Comparison of ENCODE assay signal across 26 cellular contexts in genomic region chrX:112827292-112827903, GRCh38.
"Had no signal": no experiment of that assay in that cellular context is flagged by ENCODE, and none has a peak within 500 bp of the region (broad histone marks: within the 10 kb centered on the region; RNA-seq: fewer than 3 reads in every experiment).

No MANE protein-coding gene starts in this region.

- H3K4me3 Mint-ChIP-seq: activated B cell treated with CpG ODN at 0.5 μM for 24 hours; activated CD4-positive, alpha-beta memory T cell treated with anti-CD3 and anti-CD28 coated beads for 36 hours; activated CD4-positive, alpha-beta T cell treated with anti-CD3 and anti-CD28 coated beads, Interleukin-2, amount 10 ng/mL, durations not matched to agents 7 days and 5 days; activated naive CD8-positive, alpha-beta T cell treated with anti-CD3 and anti-CD28 coated beads, Interleukin-2, amount 10 ng/mL, durations not matched to agents 7 days and 5 days; activated T-cell treated with anti-CD3 and anti-CD28 coated beads, Interleukin-2, amount 50 U/mL, for 72 hours; T-cell had no signal

- H3K9me3 ChIP-seq: adrenal gland, MG63 had no signal

- H3K27me3 Mint-ChIP-seq: activated B cell treated with CpG ODN at 0.5 μM for 24 hours; activated CD4-positive, alpha-beta memory T cell treated with anti-CD3 and anti-CD28 coated beads for 36 hours; activated CD4-positive, alpha-beta T cell treated with anti-CD3 and anti-CD28 coated beads, Interleukin-2, amount 10 ng/mL, durations not matched to agents 7 days and 5 days; activated naive CD8-positive, alpha-beta T cell treated with anti-CD3 and anti-CD28 coated beads, Interleukin-2, amount 10 ng/mL, durations not matched to agents 7 days and 5 days had no signal

- FAIRE-seq: bronchial epithelial cell, RCC 7860, TTC549 had no signal

- H3K9me3 Mint-ChIP-seq: activated B cell treated with CpG ODN at 0.5 μM for 24 hours; activated CD4-positive, alpha-beta memory T cell treated with anti-CD3 and anti-CD28 coated beads for 36 hours; activated CD4-positive, alpha-beta T cell treated with anti-CD3 and anti-CD28 coated beads, Interleukin-2, amount 10 ng/mL, durations not matched to agents 7 days and 5 days; activated naive CD8-positive, alpha-beta T cell treated with anti-CD3 and anti-CD28 coated beads, Interleukin-2, amount 10 ng/mL, durations not matched to agents 7 days and 5 days; activated T-cell treated with anti-CD3 and anti-CD28 coated beads, Interleukin-2, amount 50 U/mL, for 72 hours; activated T-helper 2 cell treated with anti-CD3 and anti-CD28 coated beads, Interferon-gamma antibody, Interleukin-2, Interleukin-4, amounts not matched to agents 10 μg/mL and 5 μg/mL and 100 μg/mL, durations not matched to agents 14 hours and 24 hours and 36 hours; T-cell had no signal

- DNase-seq: activated B cell treated with CpG ODN at 0.5 μM for 24 hours; activated CD4-positive, alpha-beta memory T cell treated with anti-CD3 and anti-CD28 coated beads for 36 hours; activated CD4-positive, alpha-beta T cell treated with anti-CD3 and anti-CD28 coated beads, Interleukin-2, amount 10 ng/mL, durations not matched to agents 7 days and 5 days; activated gamma-delta T cell treated with Interleukin-2 at 50 U/mL for 16 hours; activated naive CD4-positive, alpha-beta T cell treated with anti-CD3 and anti-CD28 coated beads, Interleukin-2, amount 50 U/mL, for 16 hours; activated naive CD8-positive, alpha-beta T cell treated with anti-CD3 and anti-CD28 coated beads, Interleukin-2, amount 10 ng/mL, durations not matched to agents 7 days and 5 days; activated T-cell treated with anti-CD3 and anti-CD28 coated beads, Interleukin-2, amount 50 U/mL, for 72 hours; adrenal gland; anterior cingulate cortex; central memory CD4-positive, alpha-beta T cell; MG63; MV-4-11; NCI-H1092 treated with DMSO at 0.1 percent for 48 hours; NCI-H1417 treated with DMSO at 0.1 percent for 48 hours; NCI-H187; NCI-H2081; NCI-H524; PC-3; SHP77; T-cell; T-helper 2 cell; T1000 had no signal

- H3K27ac ChIP-seq: adrenal gland had no signal

- H3K36me3 ChIP-seq: adrenal gland, MG63 had no signal

- H3K27me3 ChIP-seq: MG63 had no signal

- ATAC-seq: activated T-cell treated with anti-CD3 and anti-CD28 coated beads, Interleukin-2, amount 50 U/mL, for 72 hours; PC-3; T-cell had no signal

- H3K4me1 ChIP-seq: adrenal gland had no signal

- H3K4me1 Mint-ChIP-seq: activated B cell treated with CpG ODN at 0.5 μM for 24 hours; activated CD4-positive, alpha-beta T cell treated with anti-CD3 and anti-CD28 coated beads, Interleukin-2, amount 10 ng/mL, durations not matched to agents 7 days and 5 days; activated naive CD8-positive, alpha-beta T cell treated with anti-CD3 and anti-CD28 coated beads, Interleukin-2, amount 10 ng/mL, durations not matched to agents 7 days and 5 days; T-cell had no signal

- H3K4me3 ChIP-seq: adrenal gland, MG63 had no signal

- H3K36me3 Mint-ChIP-seq: activated CD4-positive, alpha-beta memory T cell treated with anti-CD3 and anti-CD28 coated beads for 36 hours; activated naive CD8-positive, alpha-beta T cell treated with anti-CD3 and anti-CD28 coated beads, Interleukin-2, amount 10 ng/mL, durations not matched to agents 7 days and 5 days had no signal

- H3K27ac Mint-ChIP-seq: activated B cell treated with CpG ODN at 0.5 μM for 24 hours; activated CD4-positive, alpha-beta memory T cell treated with anti-CD3 and anti-CD28 coated beads for 36 hours; activated CD4-positive, alpha-beta T cell treated with anti-CD3 and anti-CD28 coated beads, Interleukin-2, amount 10 ng/mL, durations not matched to agents 7 days and 5 days; activated naive CD8-positive, alpha-beta T cell treated with anti-CD3 and anti-CD28 coated beads, Interleukin-2, amount 10 ng/mL, durations not matched to agents 7 days and 5 days; activated T-cell treated with anti-CD3 and anti-CD28 coated beads, Interleukin-2, amount 50 U/mL, for 72 hours; activated T-helper 2 cell treated with anti-CD3 and anti-CD28 coated beads, Interferon-gamma antibody, Interleukin-2, Interleukin-4, amounts not matched to agents 10 μg/mL and 5 μg/mL and 100 μg/mL, durations not matched to agents 14 hours and 24 hours and 36 hours; T-cell had no signal
